ENCODE assay signal across 18 cellular contexts in the genomic region with DNA sequence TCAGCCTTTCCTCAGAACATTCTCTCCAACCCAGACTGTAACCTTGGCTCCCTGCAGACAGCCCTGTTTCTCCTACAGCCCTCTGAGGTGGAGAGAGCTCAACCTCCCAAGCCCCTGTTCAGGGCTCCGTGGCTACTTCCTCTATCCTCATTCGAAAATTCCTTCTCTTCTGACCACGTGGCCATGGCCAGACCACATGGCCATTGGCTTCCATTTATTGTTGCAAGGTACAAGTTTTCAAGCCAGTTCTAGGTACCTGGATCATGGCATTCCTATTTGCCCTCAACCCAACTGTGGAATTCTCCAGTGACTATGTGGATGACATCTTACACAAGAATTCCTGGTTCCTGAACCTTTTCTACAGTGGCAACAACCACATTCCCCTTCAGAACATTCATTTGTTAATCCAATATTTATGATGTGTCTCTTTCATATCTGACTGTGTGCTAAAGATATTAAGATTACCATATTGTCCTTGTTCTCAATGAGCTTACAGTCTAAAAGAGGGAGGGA.
A peak's percentile ranks its signal among the peaks of the same experiment; 100 is the strongest.
DNase-seq lines count a peak whose midpoint lies in the region; ATAC-seq and TF ChIP-seq lines count a peak whose summit lies in the region.
"Had no signal": no experiment of that assay in that cellular context is flagged by ENCODE, and none has a peak within 500 bp of the region (broad histone marks: within the 10 kb centered on the region; RNA-seq: fewer than 3 reads in every experiment).

No MANE protein-coding gene starts in this region.

- no peak for DNase-seq in CD8-positive, alpha-beta T cell
- DNase-seq in activated T-helper 1 cell treated with anti-CD3 and anti-CD28 coated beads, Interleukin-12 subunit alpha, Interleukin-12 subunit beta, Interleukin-2, Interleukin-4 antibody, amounts not matched to agents 30 ng/mL and 10 ng/mL and 1 ng/mL, durations not matched to agents 14 hours and 24 hours and 36 hours (ENCODE audit: low spot score) = no peak
- no peak for DNase-seq in esophagus muscularis mucosa (ENCODE audit: extremely low spot score)
- no peak for DNase-seq in sigmoid colon
- no peak for DNase-seq in stimulated activated naive CD4-positive, alpha-beta T cell (lab: John Stamatoyannopoulos, UW)
- no peak for DNase-seq in mesothelial cell of epicardium (ENCODE audit: low spot score in 2 of 2, unreplicated experiment in 2 of 2)
- DNase-seq in T-helper 1 cell = no peak
- DNase-seq in NCI-H1694 (lab: John Stamatoyannopoulos, UW) = no peak
- DNase-seq: 8988T; CD4-positive, alpha-beta memory T cell; KG1; NCI-H1092; NCI-H146; NCI-H2081 treated with DMSO at 0.1 percent for 48 hours; NCI-H510A treated with DMSO at 0.1 percent for 48 hours; NCI-H82 had no signal

- TF ChIP-seq EP300 in esophagus muscularis mucosa (IDR thresholded peaks at IDR 0.05) = no peak
- no peak for TF ChIP-seq EP300 in sigmoid colon (IDR thresholded peaks at IDR 0.05)

- H3K4me1 ChIP-seq in CD8-positive, alpha-beta T cell (ENCODE audit: insufficient read depth, low read length) = no peaks in the 10 kb centered on the region
- peaks cover 8 to 57% (median 48%) of the 10 kb centered on the region in 4 donors for H3K4me1 ChIP-seq in esophagus muscularis mucosa
- H3K4me1 ChIP-seq in sigmoid colon = peaks cover 0 to 81% (median 68%) of the 10 kb centered on the region in 4 donors
- H3K4me1 ChIP-seq: HAP-1 had no signal

- intact Hi-C loops in CD8-positive, alpha-beta T cell (cut with DNase I, micrococcal nuclease) = no loop called here
- intact Hi-C loops in activated T-helper 1 cell treated with anti-CD3 and anti-CD28 coated beads, Interleukin-12 subunit alpha, Interleukin-12 subunit beta, Interleukin-2, Interleukin-4 antibody, amounts not matched to agents 30 ng/mL and 10 ng/mL and 1 ng/mL, durations not matched to agents 14 hours and 24 hours and 36 hours (cut with micrococcal nuclease) = no loop called here
- intact Hi-C loops in esophagus muscularis mucosa (cut with DNase I) (no loop called here), sigmoid colon (cut with DNase I) (loop anchor here (10.0 kb wide), 1 partner anchor 364 kb away; a partner anchor contains a TSS)

- H3K27me3 ChIP-seq in CD8-positive, alpha-beta T cell (ENCODE audit: insufficient read depth, low read length) = no peaks in the 10 kb centered on the region
- H3K27me3 ChIP-seq in esophagus muscularis mucosa (no peaks in the 10 kb centered on the region), sigmoid colon (no peaks in the 10 kb centered on the region)

- ATAC-seq in CD8-positive, alpha-beta T cell = no peak
- ATAC-seq: Panc1 had no signal

- no peak for TF ChIP-seq CTCF in CD8-positive, alpha-beta T cell (IDR thresholded peaks at IDR 0.05)
- TF ChIP-seq CTCF in esophagus muscularis mucosa (IDR thresholded peaks at IDR 0.05) = no peak
- TF ChIP-seq CTCF in sigmoid colon (IDR thresholded peaks at IDR 0.05) = no peak
- TF ChIP-seq CTCF in mesothelial cell of epicardium (IDR thresholded peaks at IDR 0.05; ENCODE audit: unreplicated experiment) = no peak

- H3K4me1 Mint-ChIP-seq in CD8-positive, alpha-beta T cell (ENCODE audit: low read depth) = peaks cover 11% of the 10 kb centered on the region
- H3K4me1 Mint-ChIP-seq in activated T-helper 1 cell treated with anti-CD3 and anti-CD28 coated beads, Interleukin-12 subunit alpha, Interleukin-12 subunit beta, Interleukin-2, Interleukin-4 antibody, amounts not matched to agents 30 ng/mL and 10 ng/mL and 1 ng/mL, durations not matched to agents 14 hours and 24 hours and 36 hours (ENCODE audit: low read depth) = peaks cover 54% of the 10 kb centered on the region
- H3K4me1 Mint-ChIP-seq in mesothelial cell of epicardium = peaks cover 34% of the 10 kb centered on the region

- no peaks in the 10 kb centered on the region for H3K9me3 ChIP-seq in CD8-positive, alpha-beta T cell (ENCODE audit: low read length)
- H3K9me3 ChIP-seq in esophagus muscularis mucosa (no peaks in the 10 kb centered on the region), sigmoid colon (no peaks in the 10 kb centered on the region)
- H3K9me3 ChIP-seq: HAP-1 had no signal

- POLR2A ChIA-PET in CD8-positive, alpha-beta T cell (lab: Charles Lee) = no interaction called here

- TF ChIP-seq POLR2A in esophagus muscularis mucosa (IDR thresholded peaks at IDR 0.05; ENCODE audit: low read depth) (no peak), sigmoid colon (IDR thresholded peaks at IDR 0.05) (no peak)

- no peaks in the 10 kb centered on the region for H3K36me3 ChIP-seq in CD8-positive, alpha-beta T cell (ENCODE audit: insufficient read depth, low read length)
- no peaks in the 10 kb centered on the region for H3K36me3 ChIP-seq in esophagus muscularis mucosa
- H3K36me3 ChIP-seq in sigmoid colon = no peaks in the 10 kb centered on the region
- H3K36me3 ChIP-seq: HAP-1 had no signal

- H3K27me3 Mint-ChIP-seq in CD8-positive, alpha-beta T cell (ENCODE audit: low read depth) = no peaks in the 10 kb centered on the region
- no peaks in the 10 kb centered on the region for H3K27me3 Mint-ChIP-seq in activated T-helper 1 cell treated with anti-CD3 and anti-CD28 coated beads, Interleukin-12 subunit alpha, Interleukin-12 subunit beta, Interleukin-2, Interleukin-4 antibody, amounts not matched to agents 30 ng/mL and 10 ng/mL and 1 ng/mL, durations not matched to agents 14 hours and 24 hours and 36 hours (ENCODE audit: insufficient read depth)
- no peaks in the 10 kb centered on the region for H3K27me3 Mint-ChIP-seq in mesothelial cell of epicardium (ENCODE audit: low read depth)
- H3K27me3 Mint-ChIP-seq: CD4-positive, alpha-beta memory T cell had no signal

- no peak overlapping the region for H3K4me3 Mint-ChIP-seq in CD8-positive, alpha-beta T cell
- H3K4me3 Mint-ChIP-seq in activated T-helper 1 cell treated with anti-CD3 and anti-CD28 coated beads, Interleukin-12 subunit alpha, Interleukin-12 subunit beta, Interleukin-2, Interleukin-4 antibody, amounts not matched to agents 30 ng/mL and 10 ng/mL and 1 ng/mL, durations not matched to agents 14 hours and 24 hours and 36 hours = no peak overlapping the region
- no peak overlapping the region for H3K4me3 Mint-ChIP-seq in mesothelial cell of epicardium
- H3K4me3 Mint-ChIP-seq: CD4-positive, alpha-beta memory T cell had no signal

- H3K9me3 Mint-ChIP-seq in CD8-positive, alpha-beta T cell = no peaks in the 10 kb centered on the region
- peaks cover 3% of the 10 kb centered on the region for H3K9me3 Mint-ChIP-seq in activated T-helper 1 cell treated with anti-CD3 and anti-CD28 coated beads, Interleukin-12 subunit alpha, Interleukin-12 subunit beta, Interleukin-2, Interleukin-4 antibody, amounts not matched to agents 30 ng/mL and 10 ng/mL and 1 ng/mL, durations not matched to agents 14 hours and 24 hours and 36 hours
- peaks cover 4% of the 10 kb centered on the region for H3K9me3 Mint-ChIP-seq in mesothelial cell of epicardium
- H3K9me3 Mint-ChIP-seq: CD4-positive, alpha-beta memory T cell had no signal

- H3K36me3 Mint-ChIP-seq in CD8-positive, alpha-beta T cell = peaks cover 23% of the 10 kb centered on the region
- H3K36me3 Mint-ChIP-seq in activated T-helper 1 cell treated with anti-CD3 and anti-CD28 coated beads, Interleukin-12 subunit alpha, Interleukin-12 subunit beta, Interleukin-2, Interleukin-4 antibody, amounts not matched to agents 30 ng/mL and 10 ng/mL and 1 ng/mL, durations not matched to agents 14 hours and 24 hours and 36 hours (ENCODE audit: low read depth) = peaks cover 32% of the 10 kb centered on the region
- peaks cover 5% of the 10 kb centered on the region for H3K36me3 Mint-ChIP-seq in mesothelial cell of epicardium

- 91% methylated on average over 3 of the region's 3 CpGs for WGBS in esophagus muscularis mucosa
- WGBS in sigmoid colon, 2 donors = 90 to 93% methylated on average over 3 of the region's 3 CpGs

- no peak overlapping the region for H3K4me3 ChIP-seq in CD8-positive, alpha-beta T cell (ENCODE audit: low read depth, low read length)
- H3K4me3 ChIP-seq in esophagus muscularis mucosa (no peak overlapping the region), sigmoid colon (no peak overlapping the region)
- H3K4me3 ChIP-seq: HAP-1 had no signal

- H3K27ac ChIP-seq in CD8-positive, alpha-beta T cell (ENCODE audit: low read depth, low read length) = no peak overlapping the region
- H3K27ac ChIP-seq in esophagus muscularis mucosa (replicated peaks in 1 of 4) (peak overlapping the region in 3 of 4 donors; percentile 53 to 58 (median 54)), sigmoid colon (peak overlapping the region in 3 of 4 donors; percentile 4 to 76 (median 70))

- CTCF ChIA-PET in CD8-positive, alpha-beta T cell (lab: Charles Lee) = no interaction called here

- peak overlapping the region; percentile 11 for H3K27ac Mint-ChIP-seq in CD8-positive, alpha-beta T cell
- H3K27ac Mint-ChIP-seq in activated T-helper 1 cell treated with anti-CD3 and anti-CD28 coated beads, Interleukin-12 subunit alpha, Interleukin-12 subunit beta, Interleukin-2, Interleukin-4 antibody, amounts not matched to agents 30 ng/mL and 10 ng/mL and 1 ng/mL, durations not matched to agents 14 hours and 24 hours and 36 hours = peak overlapping the region; percentile 8
- no peak overlapping the region for H3K27ac Mint-ChIP-seq in mesothelial cell of epicardium
